In genomic region chrX:102240265-102240664, GRCh38 we compare ENCODE assay signal across 10 cellular contexts. TPM values are rescaled to one million over a fixed set of nuclear protein-coding genes. Genes with fewer than 3 reads are reported as not detected.
"Had no signal": no experiment of that assay in that cellular context is flagged by ENCODE, and none has a peak within 500 bp of the region (broad histone marks: within the 10 kb centered on the region; RNA-seq: fewer than 3 reads in every experiment).

No MANE protein-coding gene starts in this region.

RNA-seq across cellular contexts. Expression of gene NXF2, which starts 6.7 kb away (rescaled TPM):
- total RNA-seq: activated CD4-positive, alpha-beta memory T cell treated with anti-CD3 and anti-CD28 coated beads, Interleukin-2, amount 10 ng/mL, durations not matched to agents 7 days and 5 days; activated CD4-positive, alpha-beta T cell treated with anti-CD3 and anti-CD28 coated beads, Interleukin-2, amount 10 ng/mL, durations not matched to agents 7 days and 5 days; activated naive CD4-positive, alpha-beta T cell treated with anti-CD3 and anti-CD28 coated beads, Interleukin-2, amount 50 U/mL, for 72 hours; activated naive CD8-positive, alpha-beta T cell treated with anti-CD3 and anti-CD28 coated beads, Interleukin-2, amount 10 ng/mL, durations not matched to agents 7 days and 5 days; activated T-cell treated with anti-CD3 and anti-CD28 coated beads, Interleukin-2, amount 50 U/mL, for 72 hours; astrocyte; esophagus muscularis mucosa; foreskin keratinocyte; gastrocnemius medialis; T-helper 1 cell treated with Interleukin-12 subunit alpha and Interleukin-12 subunit beta and Interleukin-4 antibody, amounts not matched to agents 30 ng/mL and 1 ng/mL, for 36 hours had no signal
- polyA plus RNA-seq: foreskin keratinocyte had no signal

RNA-seq across cellular contexts. Expression of gene TCP11X1, which starts 25.2 kb away (rescaled TPM):
- total RNA-seq: activated CD4-positive, alpha-beta memory T cell treated with anti-CD3 and anti-CD28 coated beads, Interleukin-2, amount 10 ng/mL, durations not matched to agents 7 days and 5 days; activated CD4-positive, alpha-beta T cell treated with anti-CD3 and anti-CD28 coated beads, Interleukin-2, amount 10 ng/mL, durations not matched to agents 7 days and 5 days; activated naive CD4-positive, alpha-beta T cell treated with anti-CD3 and anti-CD28 coated beads, Interleukin-2, amount 50 U/mL, for 72 hours; activated naive CD8-positive, alpha-beta T cell treated with anti-CD3 and anti-CD28 coated beads, Interleukin-2, amount 10 ng/mL, durations not matched to agents 7 days and 5 days; activated T-cell treated with anti-CD3 and anti-CD28 coated beads, Interleukin-2, amount 50 U/mL, for 72 hours; astrocyte; esophagus muscularis mucosa; foreskin keratinocyte; gastrocnemius medialis; T-helper 1 cell treated with Interleukin-12 subunit alpha and Interleukin-12 subunit beta and Interleukin-4 antibody, amounts not matched to agents 30 ng/mL and 1 ng/mL, for 36 hours had no signal
- polyA plus RNA-seq: foreskin keratinocyte had no signal
